ENCODE assay signal across 32 cellular contexts in genomic region chr10:35206274-35206673, GRCh38.
"Had no signal": no experiment of that assay in that cellular context is flagged by ENCODE, and none has a peak within 500 bp of the region (broad histone marks: within the 10 kb centered on the region; RNA-seq: fewer than 3 reads in every experiment).

No MANE protein-coding gene starts in this region.

- H3K27me3 Mint-ChIP-seq: activated CD4-positive, alpha-beta memory T cell treated with anti-CD3 and anti-CD28 coated beads for 36 hours; activated CD4-positive, alpha-beta T cell treated with anti-CD3 and anti-CD28 coated beads for 36 hours; activated naive CD4-positive, alpha-beta T cell treated with anti-CD3 and anti-CD28 coated beads, Interleukin-2, amount 50 U/mL, for 24 hours had no signal

- FAIRE-seq: colon, K562, RCC 7860, TTC549 had no signal

- H3K9me3 Mint-ChIP-seq: activated CD4-positive, alpha-beta memory T cell treated with anti-CD3 and anti-CD28 coated beads for 36 hours; activated naive CD4-positive, alpha-beta T cell treated with anti-CD3 and anti-CD28 coated beads, Interleukin-2, amount 50 U/mL, for 24 hours; activated T-cell treated with anti-CD3 and anti-CD28 coated beads, Interleukin-2, amount 50 U/mL, for 4 hours; activated T-helper 1 cell treated with anti-CD3 and anti-CD28 coated beads, Interleukin-12 subunit alpha, Interleukin-12 subunit beta, Interleukin-2, Interleukin-4 antibody, amounts not matched to agents 30 ng/mL and 10 ng/mL and 1 ng/mL, durations not matched to agents 14 hours and 24 hours and 36 hours had no signal

- ATAC-seq: activated CD4-positive, alpha-beta T cell treated with anti-CD3 and anti-CD28 coated beads for 36 hours; activated T-cell treated with anti-CD3 and anti-CD28 coated beads, Interleukin-2, amount 50 U/mL, for 4 hours; K562; PC-3 had no signal

- H3K4me3 Mint-ChIP-seq: activated CD4-positive, alpha-beta memory T cell treated with anti-CD3 and anti-CD28 coated beads for 36 hours; activated CD4-positive, alpha-beta T cell treated with anti-CD3 and anti-CD28 coated beads for 36 hours; activated naive CD4-positive, alpha-beta T cell treated with anti-CD3 and anti-CD28 coated beads, Interleukin-2, amount 50 U/mL, for 24 hours; activated T-cell treated with anti-CD3 and anti-CD28 coated beads, Interleukin-2, amount 50 U/mL, for 4 hours; activated T-helper 1 cell treated with anti-CD3 and anti-CD28 coated beads, Interleukin-12 subunit alpha, Interleukin-12 subunit beta, Interleukin-2, Interleukin-4 antibody, amounts not matched to agents 30 ng/mL and 10 ng/mL and 1 ng/mL, durations not matched to agents 14 hours and 24 hours and 36 hours had no signal

- H3K27ac Mint-ChIP-seq: activated CD4-positive, alpha-beta memory T cell treated with anti-CD3 and anti-CD28 coated beads for 36 hours; activated CD4-positive, alpha-beta T cell treated with anti-CD3 and anti-CD28 coated beads for 36 hours; activated naive CD4-positive, alpha-beta T cell treated with anti-CD3 and anti-CD28 coated beads, Interleukin-2, amount 50 U/mL, for 24 hours had no signal

- DNase-seq: activated CD4-positive, alpha-beta memory T cell treated with anti-CD3 and anti-CD28 coated beads for 36 hours; activated CD4-positive, alpha-beta T cell treated with anti-CD3 and anti-CD28 coated beads for 36 hours; activated CD4-positive, alpha-beta T cell treated with anti-CD3 and anti-CD28 coated beads, Interleukin-2, amount 50 U/mL, for 1 hour; activated effector memory CD4-positive, alpha-beta T cell treated with anti-CD3 and anti-CD28 coated beads, Interleukin-2, amount 50 U/mL, for 16 hours; activated naive CD4-positive, alpha-beta T cell; activated T-cell treated with anti-CD3 and anti-CD28 coated beads for 4 hours; activated T-cell treated with anti-CD3 and anti-CD28 coated beads, Interleukin-2, amount 50 U/mL, for 4 hours; amniotic stem cell; aorta; brain microvascular endothelial cell; central memory CD4-positive, alpha-beta T cell; IMR-90; NCI-H1092 treated with DMSO at 0.1 percent for 48 hours; NCI-H1417; NCI-H146; NCI-H187; NCI-H2029 treated with DMSO at 0.1 percent for 48 hours; NCI-H2107; NCI-H2171; NCI-H510A; NCI-H526; NCI-H748 treated with DMSO at 0.1 percent for 48 hours; NK-92 treated with Interleukin-12 subunit alpha and Interleukin-12 subunit beta, amount 100 ng/mL, for 24 hours; PC-3; SHP77; SJCRH30 had no signal
